Comparison of ENCODE assay signal across 1 cellular context in genomic region chr7:156106107-156106426, GRCh38.
TF ChIP-seq lines count a peak whose summit lies in the region.

No MANE protein-coding gene starts in this region.

TF ChIP-seq in GM23338, 12 proteins besides CTCF, POLR2A, EP300 and RAD21 (continued from another document):
- TF ChIP-seq ZNF114 (CRISPR knock-in tag; IDR thresholded peaks at IDR 0.05) (no peak), EZH2phosphoT487 (IDR thresholded peaks at IDR 0.05; ENCODE audit: unreplicated experiment) (no peak), ZNF331 (CRISPR knock-in tag; IDR thresholded peaks at IDR 0.05; ENCODE audit: low read depth) (no peak), JUNB (IDR thresholded peaks at IDR 0.05; ENCODE audit: unreplicated experiment) (no peak), ZNF462 (CRISPR knock-in tag; IDR thresholded peaks at IDR 0.05) (no peak), POLR2AphosphoS5 (IDR thresholded peaks at IDR 0.05; ENCODE audit: low read depth) (no peak), EZH2 (IDR thresholded peaks at IDR 0.05; ENCODE audit: low read depth, unreplicated experiment) (no peak), CREB1 (CRISPR knock-in tag; IDR thresholded peaks at IDR 0.05; ENCODE audit: low read depth) (no peak)
TF ChIP-seq in GM23338: peak in this region for 0.
